In the genomic region with DNA sequence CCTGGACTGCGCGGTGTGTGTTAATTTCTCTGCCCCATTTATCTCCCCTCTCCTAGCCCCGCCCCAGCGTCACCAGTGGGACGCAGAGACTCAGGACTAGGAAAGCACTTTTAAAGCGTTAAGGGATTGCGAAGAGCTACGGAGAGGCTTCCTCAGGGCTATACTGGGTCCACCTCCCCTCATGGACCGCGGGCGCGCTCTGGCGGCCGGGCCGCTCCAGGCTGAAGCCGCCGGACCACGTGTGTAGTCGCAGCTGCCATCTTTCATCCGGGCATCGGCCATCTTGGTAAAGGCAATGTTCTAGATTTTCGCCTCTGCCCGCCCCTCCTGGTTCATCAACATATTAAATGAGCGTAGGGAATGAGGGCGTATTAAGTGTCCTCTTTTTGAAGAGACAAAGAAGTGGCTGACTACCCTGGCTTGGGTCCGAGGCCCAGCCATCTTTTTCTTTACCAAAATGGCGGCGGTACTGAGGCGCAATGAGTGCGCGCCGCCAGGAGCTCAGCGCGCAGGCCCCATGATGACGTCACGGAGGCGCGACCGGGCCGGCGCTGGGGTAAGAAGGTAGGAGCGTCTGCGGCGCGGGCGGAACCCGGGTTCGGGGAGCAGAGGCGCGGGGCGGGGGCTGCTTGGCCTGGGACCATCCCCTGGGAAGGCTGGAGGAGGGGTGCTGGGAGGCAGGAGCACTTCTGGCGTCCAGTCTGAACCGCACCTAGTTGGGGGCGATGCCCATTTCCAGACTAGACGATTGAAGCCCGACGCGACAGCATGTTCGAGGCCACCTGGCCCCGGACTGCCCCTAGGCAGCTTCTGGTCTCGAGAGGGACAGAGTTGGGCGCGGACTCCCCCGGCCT, we compare ENCODE assay signal across 1 cellular context.
TF ChIP-seq lines count a peak whose summit lies in the region.

A gene with protein sequence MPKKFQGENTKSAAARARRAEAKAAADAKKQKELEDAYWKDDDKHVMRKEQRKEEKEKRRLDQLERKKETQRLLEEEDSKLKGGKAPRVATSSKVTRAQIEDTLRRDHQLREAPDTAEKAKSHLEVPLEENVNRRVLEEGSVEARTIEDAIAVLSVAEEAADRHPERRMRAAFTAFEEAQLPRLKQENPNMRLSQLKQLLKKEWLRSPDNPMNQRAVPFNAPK (plus strand): TSS at position 531 of the 854 bp plus-strand sequence. CDS start 3,406 bp downstream, outside the sequence.

TF ChIP-seq in GM23338, 12 proteins besides CTCF, POLR2A, EP300 and RAD21 (continued from another document):
- TF ChIP-seq, protein P1, sequence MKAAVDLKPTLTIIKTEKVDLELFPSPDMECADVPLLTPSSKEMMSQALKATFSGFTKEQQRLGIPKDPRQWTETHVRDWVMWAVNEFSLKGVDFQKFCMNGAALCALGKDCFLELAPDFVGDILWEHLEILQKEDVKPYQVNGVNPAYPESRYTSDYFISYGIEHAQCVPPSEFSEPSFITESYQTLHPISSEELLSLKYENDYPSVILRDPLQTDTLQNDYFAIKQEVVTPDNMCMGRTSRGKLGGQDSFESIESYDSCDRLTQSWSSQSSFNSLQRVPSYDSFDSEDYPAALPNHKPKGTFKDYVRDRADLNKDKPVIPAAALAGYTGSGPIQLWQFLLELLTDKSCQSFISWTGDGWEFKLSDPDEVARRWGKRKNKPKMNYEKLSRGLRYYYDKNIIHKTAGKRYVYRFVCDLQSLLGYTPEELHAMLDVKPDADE (IDR thresholded peaks at IDR 0.05) = peak; percentile 92
- TF ChIP-seq STAT1 (IDR thresholded peaks at IDR 0.05; ENCODE audit: unreplicated experiment) (no peak), CREB1 (CRISPR knock-in tag; IDR thresholded peaks at IDR 0.05; ENCODE audit: low read depth) (peak; percentile 100), EZH2phosphoT487 (IDR thresholded peaks at IDR 0.05; ENCODE audit: unreplicated experiment) (no peak), ZNF331 (CRISPR knock-in tag; IDR thresholded peaks at IDR 0.05; ENCODE audit: low read depth) (0 out of 2 replicates have a peak, but pooled peaks have one; percentile 1), ZNF114 (CRISPR knock-in tag; IDR thresholded peaks at IDR 0.05) (peak; percentile 99)
- TF ChIP-seq, protein P2, sequence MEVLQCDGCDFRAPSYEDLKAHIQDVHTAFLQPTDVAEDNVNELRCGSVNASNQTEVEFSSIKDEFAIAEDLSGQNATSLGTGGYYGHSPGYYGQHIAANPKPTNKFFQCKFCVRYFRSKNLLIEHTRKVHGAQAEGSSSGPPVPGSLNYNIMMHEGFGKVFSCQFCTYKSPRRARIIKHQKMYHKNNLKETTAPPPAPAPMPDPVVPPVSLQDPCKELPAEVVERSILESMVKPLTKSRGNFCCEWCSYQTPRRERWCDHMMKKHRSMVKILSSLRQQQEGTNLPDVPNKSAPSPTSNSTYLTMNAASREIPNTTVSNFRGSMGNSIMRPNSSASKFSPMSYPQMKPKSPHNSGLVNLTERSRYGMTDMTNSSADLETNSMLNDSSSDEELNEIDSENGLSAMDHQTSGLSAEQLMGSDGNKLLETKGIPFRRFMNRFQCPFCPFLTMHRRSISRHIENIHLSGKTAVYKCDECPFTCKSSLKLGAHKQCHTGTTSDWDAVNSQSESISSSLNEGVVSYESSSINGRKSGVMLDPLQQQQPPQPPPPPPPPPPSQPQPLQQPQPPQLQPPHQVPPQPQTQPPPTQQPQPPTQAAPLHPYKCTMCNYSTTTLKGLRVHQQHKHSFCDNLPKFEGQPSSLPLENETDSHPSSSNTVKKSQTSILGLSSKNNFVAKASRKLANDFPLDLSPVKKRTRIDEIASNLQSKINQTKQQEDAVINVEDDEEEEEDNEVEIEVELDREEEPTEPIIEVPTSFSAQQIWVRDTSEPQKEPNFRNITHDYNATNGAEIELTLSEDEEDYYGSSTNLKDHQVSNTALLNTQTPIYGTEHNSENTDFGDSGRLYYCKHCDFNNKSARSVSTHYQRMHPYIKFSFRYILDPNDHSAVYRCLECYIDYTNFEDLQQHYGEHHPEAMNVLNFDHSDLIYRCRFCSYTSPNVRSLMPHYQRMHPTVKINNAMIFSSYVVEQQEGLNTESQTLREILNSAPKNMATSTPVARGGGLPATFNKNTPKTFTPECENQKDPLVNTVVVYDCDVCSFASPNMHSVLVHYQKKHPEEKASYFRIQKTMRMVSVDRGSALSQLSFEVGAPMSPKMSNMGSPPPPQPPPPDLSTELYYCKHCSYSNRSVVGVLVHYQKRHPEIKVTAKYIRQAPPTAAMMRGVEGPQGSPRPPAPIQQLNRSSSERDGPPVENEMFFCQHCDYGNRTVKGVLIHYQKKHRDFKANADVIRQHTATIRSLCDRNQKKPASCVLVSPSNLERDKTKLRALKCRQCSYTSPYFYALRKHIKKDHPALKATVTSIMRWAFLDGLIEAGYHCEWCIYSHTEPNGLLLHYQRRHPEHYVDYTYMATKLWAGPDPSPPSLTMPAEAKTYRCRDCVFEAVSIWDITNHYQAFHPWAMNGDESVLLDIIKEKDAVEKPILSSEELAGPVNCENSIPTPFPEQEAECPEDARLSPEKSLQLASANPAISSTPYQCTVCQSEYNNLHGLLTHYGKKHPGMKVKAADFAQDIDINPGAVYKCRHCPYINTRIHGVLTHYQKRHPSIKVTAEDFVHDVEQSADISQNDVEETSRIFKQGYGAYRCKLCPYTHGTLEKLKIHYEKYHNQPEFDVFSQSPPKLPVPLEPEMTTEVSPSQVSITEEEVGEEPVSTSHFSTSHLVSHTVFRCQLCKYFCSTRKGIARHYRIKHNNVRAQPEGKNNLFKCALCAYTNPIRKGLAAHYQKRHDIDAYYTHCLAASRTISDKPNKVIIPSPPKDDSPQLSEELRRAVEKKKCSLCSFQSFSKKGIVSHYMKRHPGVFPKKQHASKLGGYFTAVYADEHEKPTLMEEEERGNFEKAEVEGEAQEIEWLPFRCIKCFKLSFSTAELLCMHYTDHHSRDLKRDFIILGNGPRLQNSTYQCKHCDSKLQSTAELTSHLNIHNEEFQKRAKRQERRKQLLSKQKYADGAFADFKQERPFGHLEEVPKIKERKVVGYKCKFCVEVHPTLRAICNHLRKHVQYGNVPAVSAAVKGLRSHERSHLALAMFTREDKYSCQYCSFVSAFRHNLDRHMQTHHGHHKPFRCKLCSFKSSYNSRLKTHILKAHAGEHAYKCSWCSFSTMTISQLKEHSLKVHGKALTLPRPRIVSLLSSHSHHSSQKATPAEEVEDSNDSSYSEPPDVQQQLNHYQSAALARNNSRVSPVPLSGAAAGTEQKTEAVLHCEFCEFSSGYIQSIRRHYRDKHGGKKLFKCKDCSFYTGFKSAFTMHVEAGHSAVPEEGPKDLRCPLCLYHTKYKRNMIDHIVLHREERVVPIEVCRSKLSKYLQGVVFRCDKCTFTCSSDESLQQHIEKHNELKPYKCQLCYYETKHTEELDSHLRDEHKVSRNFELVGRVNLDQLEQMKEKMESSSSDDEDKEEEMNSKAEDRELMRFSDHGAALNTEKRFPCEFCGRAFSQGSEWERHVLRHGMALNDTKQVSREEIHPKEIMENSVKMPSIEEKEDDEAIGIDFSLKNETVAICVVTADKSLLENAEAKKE (CRISPR knock-in tag; IDR thresholded peaks at IDR 0.05) = no peak
- TF ChIP-seq, protein P3, sequence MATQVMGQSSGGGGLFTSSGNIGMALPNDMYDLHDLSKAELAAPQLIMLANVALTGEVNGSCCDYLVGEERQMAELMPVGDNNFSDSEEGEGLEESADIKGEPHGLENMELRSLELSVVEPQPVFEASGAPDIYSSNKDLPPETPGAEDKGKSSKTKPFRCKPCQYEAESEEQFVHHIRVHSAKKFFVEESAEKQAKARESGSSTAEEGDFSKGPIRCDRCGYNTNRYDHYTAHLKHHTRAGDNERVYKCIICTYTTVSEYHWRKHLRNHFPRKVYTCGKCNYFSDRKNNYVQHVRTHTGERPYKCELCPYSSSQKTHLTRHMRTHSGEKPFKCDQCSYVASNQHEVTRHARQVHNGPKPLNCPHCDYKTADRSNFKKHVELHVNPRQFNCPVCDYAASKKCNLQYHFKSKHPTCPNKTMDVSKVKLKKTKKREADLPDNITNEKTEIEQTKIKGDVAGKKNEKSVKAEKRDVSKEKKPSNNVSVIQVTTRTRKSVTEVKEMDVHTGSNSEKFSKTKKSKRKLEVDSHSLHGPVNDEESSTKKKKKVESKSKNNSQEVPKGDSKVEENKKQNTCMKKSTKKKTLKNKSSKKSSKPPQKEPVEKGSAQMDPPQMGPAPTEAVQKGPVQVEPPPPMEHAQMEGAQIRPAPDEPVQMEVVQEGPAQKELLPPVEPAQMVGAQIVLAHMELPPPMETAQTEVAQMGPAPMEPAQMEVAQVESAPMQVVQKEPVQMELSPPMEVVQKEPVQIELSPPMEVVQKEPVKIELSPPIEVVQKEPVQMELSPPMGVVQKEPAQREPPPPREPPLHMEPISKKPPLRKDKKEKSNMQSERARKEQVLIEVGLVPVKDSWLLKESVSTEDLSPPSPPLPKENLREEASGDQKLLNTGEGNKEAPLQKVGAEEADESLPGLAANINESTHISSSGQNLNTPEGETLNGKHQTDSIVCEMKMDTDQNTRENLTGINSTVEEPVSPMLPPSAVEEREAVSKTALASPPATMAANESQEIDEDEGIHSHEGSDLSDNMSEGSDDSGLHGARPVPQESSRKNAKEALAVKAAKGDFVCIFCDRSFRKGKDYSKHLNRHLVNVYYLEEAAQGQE (IDR thresholded peaks at IDR 0.05; ENCODE audit: unreplicated experiment) = peak; percentile 32
